8 cellular contexts compared by ENCODE assay signal in genomic region chr1:207910678-207911354, GRCh38. TPM values are rescaled to one million over a fixed set of nuclear protein-coding genes. Genes with fewer than 3 reads are reported as not detected.
DNase-seq lines count a peak whose midpoint lies in the region; ATAC-seq and TF ChIP-seq lines count a peak whose summit lies in the region.

Gene CD34, minus strand, starts transcription at chr1:207911125. Its CDS starts 45 bp downstream, at chr1:207911080.

- no peak within 1 kb of the TSS for H3K27ac Mint-ChIP-seq in CD8-positive, alpha-beta T cell

- H3K4me3 ChIP-seq in CD8-positive, alpha-beta T cell (ENCODE audit: low read depth, low read length) = no peak within 1 kb of the TSS
- H3K4me3 ChIP-seq in thyroid gland (replicated peaks in 1 of 3) = peak within 1 kb of the TSS in 2 of 3 donors; percentile 1 to 32

- no peak for TF ChIP-seq CTCF in CD8-positive, alpha-beta T cell (IDR thresholded peaks at IDR 0.05)
- TF ChIP-seq CTCF in thyroid gland (IDR thresholded peaks at IDR 0.05) = no peak

- peaks cover 7% of the 10 kb centered on the region for H3K27me3 ChIP-seq in CD8-positive, alpha-beta T cell (ENCODE audit: insufficient read depth, low read length)
- H3K27me3 ChIP-seq in thyroid gland = no peaks in the 10 kb centered on the region

- H3K36me3 ChIP-seq in CD8-positive, alpha-beta T cell (ENCODE audit: insufficient read depth, low read length) = no peaks in the 10 kb centered on the region
- H3K36me3 ChIP-seq in thyroid gland = no peaks in the 10 kb centered on the region

- H3K9me3 ChIP-seq in CD8-positive, alpha-beta T cell (ENCODE audit: low read length) = no peaks in the 10 kb centered on the region
- no peaks in the 10 kb centered on the region for H3K9me3 ChIP-seq in thyroid gland

- intact Hi-C loops in CD8-positive, alpha-beta T cell (cut with DNase I, micrococcal nuclease) = loop anchor here in 1 of 2 experiments (1.0 kb wide), 1 partner anchor 9 kb away; no protein-coding TSS in a partner anchor
- intact Hi-C loops in thyroid gland (cut with DNase I) = no loop called here

- CTCF ChIA-PET in CD8-positive, alpha-beta T cell (lab: Charles Lee) = no interaction called here

- POLR2A ChIA-PET in CD8-positive, alpha-beta T cell (lab: Charles Lee) = no interaction called here

- H3K36me3 Mint-ChIP-seq in CD8-positive, alpha-beta T cell = no peaks in the 10 kb centered on the region

- 4 to 6% methylated on average over 25 to 42 of the region's 54 CpGs for WGBS in thyroid gland, 2 donors

- H3K4me1 Mint-ChIP-seq in CD8-positive, alpha-beta T cell (ENCODE audit: low read depth) = peaks cover 18% of the 10 kb centered on the region

- peak within 1 kb of the TSS; percentile 60 for H3K4me3 Mint-ChIP-seq in CD8-positive, alpha-beta T cell

- H3K9me3 Mint-ChIP-seq in CD8-positive, alpha-beta T cell = no peaks in the 10 kb centered on the region

- peaks cover 52% of the 10 kb centered on the region for H3K27me3 Mint-ChIP-seq in CD8-positive, alpha-beta T cell (ENCODE audit: low read depth)

- H3K4me1 ChIP-seq in CD8-positive, alpha-beta T cell (ENCODE audit: insufficient read depth, low read length) = no peaks in the 10 kb centered on the region
- peaks cover 7 to 12% of the 10 kb centered on the region in 2 donors for H3K4me1 ChIP-seq in thyroid gland

- peak; percentile 26 for ATAC-seq in CD8-positive, alpha-beta T cell
- no peak for ATAC-seq in GM21360 (IDR thresholded peaks at IDR 0.05; ENCODE audit: unreplicated experiment)

- no peak for DNase-seq in CD8-positive, alpha-beta T cell
- DNase-seq in NCI-H345 treated with DMSO at 0.1 percent for 48 hours (lab: John Stamatoyannopoulos, UW; ENCODE audit: unreplicated experiment) = peak; percentile 3
- DNase-seq in ecto neural progenitor cell (ENCODE audit: low spot score) = peak; percentile 74
- no peak for DNase-seq in mesenteric fat pad (ENCODE audit: low spot score)
- DNase-seq in thyroid gland = peak in 1 of 2 donors; percentile 9
- no peak for DNase-seq in H4 (ENCODE audit: low spot score)
- DNase-seq in HuH-7 (ENCODE audit: low spot score) = no peak

- no peak within 1 kb of the TSS for H3K27ac ChIP-seq in CD8-positive, alpha-beta T cell (ENCODE audit: low read depth, low read length)
- H3K27ac ChIP-seq in thyroid gland = peak within 1 kb of the TSS; percentile 63 to 80 (median 64)

- peak in 1 of 2 donors; percentile 25 for TF ChIP-seq POLR2A in thyroid gland (IDR thresholded peaks at IDR 0.05)

RNA-seq across cellular contexts. Expression of gene CD34, which starts in this region (rescaled TPM):
- total RNA-seq in CD8-positive, alpha-beta T cell = not detected
- total RNA-seq in mesenteric fat pad (45.5 TPM), thyroid gland (10 to 100 TPM; 20.7 to 38.8 (median 27.8) TPM)
- 0.06 TPM in 1 of 2 replicates, not detected in the other for total RNA-seq in H4 (2014; rRNA removed; shearing (Covaris generic))

Comparison
In these comparisons a context has a peak if more than half of its experiments do, and no peak if none do; other contexts are left out.
1. RNA of gene CD34 (total RNA-seq): 45.5 TPM in mesenteric fat pad (single experiment) and 20.7 to 38.8 TPM in thyroid gland; 0.06 TPM in H4 and not detected in CD8-positive, alpha-beta T cell; every median in the first group is over 10 times any median in the second.
2. Peak in ATAC-seq in CD8-positive, alpha-beta T cell; RNA of the gene not detected or under 1 TPM.
3. DNase-seq: peak in NCI-H345 treated with DMSO at 0.1 percent for 48 hours (single experiment) and ecto neural progenitor cell (single experiment); none in CD8-positive, alpha-beta T cell (0 of 7), mesenteric fat pad (single experiment), H4 (single experiment) and HuH-7 (single experiment).